ENCODE assay signal across 8 cellular contexts in the genomic region with DNA sequence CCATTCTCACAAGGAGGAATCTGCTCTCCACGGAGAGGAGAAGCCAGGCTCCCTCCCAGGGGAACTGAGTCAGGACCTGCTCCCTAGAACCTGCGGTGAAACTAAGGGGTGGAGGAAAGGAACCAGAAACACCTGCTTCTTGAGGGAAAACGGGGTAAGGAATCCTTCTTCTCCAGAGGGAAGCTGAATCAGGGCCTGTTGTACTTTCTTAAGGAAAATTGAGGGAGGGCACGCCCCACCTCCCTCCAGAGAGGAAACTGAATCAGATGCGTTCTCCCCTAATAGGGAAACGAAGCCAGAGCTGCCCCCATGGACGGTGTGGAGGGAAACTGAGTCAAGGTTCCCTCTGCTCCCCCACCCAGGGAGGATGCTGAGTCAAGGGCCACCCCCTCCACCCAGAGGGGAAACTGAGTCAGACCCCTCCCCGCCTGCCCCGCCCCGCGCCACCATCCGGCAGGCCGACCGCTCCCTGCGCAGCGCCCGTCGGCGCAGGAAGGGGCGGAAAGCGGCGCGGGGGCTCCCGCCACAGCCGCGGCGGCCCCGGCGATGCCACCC. TPM values are rescaled to one million over a fixed set of nuclear protein-coding genes. Genes with fewer than 3 reads are reported as not detected.
A peak's percentile ranks its signal among the peaks of the same experiment; 100 is the strongest.
DNase-seq lines count a peak whose midpoint lies in the region; ATAC-seq and TF ChIP-seq lines count a peak whose summit lies in the region.

No MANE protein-coding gene starts in this region.

- H3K4me1 ChIP-seq in DND-41 (ENCODE audit: insufficient read depth, low read length) (peaks cover 33% of the 10 kb centered on the region), lower lobe of right lung (peaks cover 40% of the 10 kb centered on the region), upper lobe of right lung (peaks cover 28% of the 10 kb centered on the region)

- intact Hi-C loops in lower lobe of right lung (cut with DNase I): no loop called here
- intact Hi-C loops in upper lobe of right lung (cut with DNase I): no loop called here

- TF ChIP-seq CTCF in DND-41 (IDR thresholded peaks at IDR 0.05; ENCODE audit: borderline replicate concordance, extremely low read depth, low read length, poor library complexity, severe bottlenecking): no peak
- no peak for TF ChIP-seq CTCF in astrocyte of the cerebellum (IDR thresholded peaks at IDR 0.05; ENCODE audit: low read depth, low read length, missing control alignments)
- TF ChIP-seq CTCF in lower lobe of right lung (IDR thresholded peaks at IDR 0.05): no peak
- TF ChIP-seq CTCF in upper lobe of right lung (IDR thresholded peaks at IDR 0.05): no peak

- ATAC-seq in DND-41 (ENCODE audit: insufficient read depth, low read depth) (peak; percentile 1; the same call in 1 of the 3 replicates), HG03025 (IDR thresholded peaks at IDR 0.05; ENCODE audit: low FRiP score, unreplicated experiment) (peak; percentile 7), lower lobe of right lung (peak in 1 of 2 donors; percentile 17), upper lobe of right lung (no peak)

- peak overlapping the region; percentile 60 to 77 for H3K4me3 ChIP-seq in DND-41 (ENCODE audit: low read depth in 1 of 2, low read length in 2 of 2)
- peak overlapping the region; percentile 76 for H3K4me3 ChIP-seq in astrocyte of the cerebellum (ENCODE audit: low read depth, low read length)
- H3K4me3 ChIP-seq in lower lobe of right lung: peak overlapping the region; percentile 94
- peak overlapping the region; percentile 93 for H3K4me3 ChIP-seq in upper lobe of right lung

- peak overlapping the region; percentile 83 for H3K9ac ChIP-seq in DND-41 (ENCODE audit: low read depth, low read length)

- DNase-seq in DND-41 (no peak), astrocyte of the cerebellum (ENCODE audit: low read depth) (no peak), lower lobe of right lung (no peak), upper lobe of right lung (no peak), NCI-H2107 treated with DMSO at 0.1 percent for 48 hours (lab: John Stamatoyannopoulos, UW; ENCODE audit: unreplicated experiment) (no peak), NCI-H1105 treated with DMSO at 0.1 percent for 48 hours (lab: John Stamatoyannopoulos, UW) (no peak), activated gamma-delta T cell (lab: John Stamatoyannopoulos, UW) (no peak)

- in situ Hi-C loops in astrocyte of the cerebellum (cut with HindIII; ENCODE audit: low sequenced_read_pairs): no loop called here

- H3K27me3 ChIP-seq in DND-41 (ENCODE audit: insufficient read depth, low read length, poor library complexity) (no peaks in the 10 kb centered on the region), lower lobe of right lung (ENCODE audit: low read depth) (no peaks in the 10 kb centered on the region), upper lobe of right lung (no peaks in the 10 kb centered on the region)

- H3K36me3 ChIP-seq in DND-41 (ENCODE audit: insufficient read depth, low read length): peaks cover 43% of the 10 kb centered on the region
- H3K36me3 ChIP-seq in lower lobe of right lung: peaks cover 45% of the 10 kb centered on the region
- peaks cover 43% of the 10 kb centered on the region for H3K36me3 ChIP-seq in upper lobe of right lung

- peaks cover 53% of the 10 kb centered on the region for H3K79me2 ChIP-seq in DND-41 (ENCODE audit: insufficient read depth, low read length)

- H3K4me2 ChIP-seq in DND-41 (ENCODE audit: insufficient read depth, low read length): peak overlapping the region; percentile 98

- peaks cover 35% of the 10 kb centered on the region for H4K20me1 ChIP-seq in DND-41 (ENCODE audit: insufficient read depth, low read length)

- peak overlapping the region; percentile 65 for H3K27ac ChIP-seq in DND-41 (ENCODE audit: low read length)
- peak overlapping the region; percentile 96 for H3K27ac ChIP-seq in lower lobe of right lung
- H3K27ac ChIP-seq in upper lobe of right lung: peak overlapping the region; percentile 99

- H2AFZ ChIP-seq in DND-41 (ENCODE audit: low read depth, low read length): peak overlapping the region; percentile 77

- H3K9me3 ChIP-seq in DND-41 (ENCODE audit: insufficient read depth, low read length, severe bottlenecking) (no peaks in the 10 kb centered on the region), lower lobe of right lung (no peaks in the 10 kb centered on the region), upper lobe of right lung (no peaks in the 10 kb centered on the region)

RNA-seq across cellular contexts. Expression of a gene that starts 0.4 kb away (rescaled TPM):
- total RNA-seq in lower lobe of right lung (68.9 TPM), upper lobe of right lung (68.2 TPM)

RNA-seq across cellular contexts. Expression of a gene that starts 24.4 kb away (rescaled TPM):
- total RNA-seq in lower lobe of right lung (102 TPM), upper lobe of right lung (86.5 TPM)

RNA-seq across cellular contexts. Expression of a gene that starts 46.7 kb away (rescaled TPM):
- 32.4 TPM for total RNA-seq in lower lobe of right lung
- 34.0 TPM for total RNA-seq in upper lobe of right lung

RNA-seq across cellular contexts. Expression of a gene that starts 48.3 kb away (rescaled TPM):
- total RNA-seq in lower lobe of right lung: 113 TPM
- 106 TPM for total RNA-seq in upper lobe of right lung

RNA-seq across cellular contexts. Expression of a gene that starts 49.7 kb away (rescaled TPM):
- total RNA-seq in lower lobe of right lung: 82.6 TPM
- total RNA-seq in upper lobe of right lung: 77.5 TPM
